In the genomic region with DNA sequence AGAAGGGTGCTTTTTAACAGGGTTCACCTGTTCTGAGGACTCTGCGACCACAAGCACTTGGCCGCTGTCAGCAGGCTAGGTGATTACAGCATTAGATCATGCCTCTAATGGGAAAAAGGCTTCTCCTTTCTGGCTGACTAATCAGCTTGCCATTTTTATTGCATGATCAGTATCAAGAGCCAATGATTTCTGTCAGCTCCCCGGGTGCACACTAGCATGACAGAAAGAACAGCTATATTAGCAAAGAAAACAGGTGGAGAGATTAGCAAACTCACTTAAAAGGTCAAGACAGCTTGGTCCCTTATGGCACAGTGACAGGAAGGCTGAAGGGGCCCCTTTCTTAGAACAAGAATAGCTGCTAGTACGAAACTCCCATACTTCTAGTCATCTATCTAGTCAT, we compare ENCODE assay signal across 8 cellular contexts.
DNase-seq lines count a peak whose midpoint lies in the region; ATAC-seq lines count a peak whose summit lies in the region.

No MANE protein-coding gene starts in this region.

- DNase-seq in GM03348 (ENCODE audit: low spot score) (peak; percentile 83), astrocyte of the hippocampus (ENCODE audit: low read depth, low spot score) (peak; percentile 85), GOT3 (lab: John Stamatoyannopoulos, UW) (no peak), epidermal melanocyte (ENCODE audit: insufficient read length, low spot score) (no peak)
- no peak for DNase-seq in stimulated activated naive B cell treated with anti-CD40 and anti-IgM and Interleukin-4, amounts not matched to agents 10 μg/mL and 1 μg/mL and 100 μg/mL, for 72 hours
- DNase-seq in stimulated activated CD4-positive, alpha-beta T cell treated with anti-CD3 and anti-CD28 coated beads, Interleukin-12 subunit alpha, Interleukin-12 subunit beta, amount 100 ng/mL, for 4 hours = no peak

- ATAC-seq in GM19463 (IDR thresholded peaks at IDR 0.05; ENCODE audit: unreplicated experiment) = peak; percentile 53
- ATAC-seq in HG03520 (IDR thresholded peaks at IDR 0.05; ENCODE audit: unreplicated experiment) = peak; percentile 46
- ATAC-seq in stimulated activated naive B cell treated with anti-CD40 and anti-IgM and Interleukin-4, amounts not matched to agents 10 μg/mL and 1 μg/mL and 100 μg/mL, for 72 hours (replicated peaks) = peak; percentile 44 to 47

- H3K27ac Mint-ChIP-seq in stimulated activated naive B cell treated with anti-CD40 and anti-IgM and Interleukin-4, amounts not matched to agents 10 μg/mL and 1 μg/mL and 100 μg/mL, for 72 hours = no peak overlapping the region

- H3K4me3 Mint-ChIP-seq in stimulated activated naive B cell treated with anti-CD40 and anti-IgM and Interleukin-4, amounts not matched to agents 10 μg/mL and 1 μg/mL and 100 μg/mL, for 72 hours = no peak overlapping the region

- H3K36me3 Mint-ChIP-seq in stimulated activated naive B cell treated with anti-CD40 and anti-IgM and Interleukin-4, amounts not matched to agents 10 μg/mL and 1 μg/mL and 100 μg/mL, for 72 hours = no peaks in the 10 kb centered on the region

- peaks cover 43 to 60% of the 10 kb centered on the region in 2 donors for H3K4me1 Mint-ChIP-seq in stimulated activated naive B cell treated with anti-CD40 and anti-IgM and Interleukin-4, amounts not matched to agents 10 μg/mL and 1 μg/mL and 100 μg/mL, for 72 hours

- no peaks in the 10 kb centered on the region for H3K9me3 Mint-ChIP-seq in stimulated activated naive B cell treated with anti-CD40 and anti-IgM and Interleukin-4, amounts not matched to agents 10 μg/mL and 1 μg/mL and 100 μg/mL, for 72 hours

- peaks cover 12 to 28% of the 10 kb centered on the region in 2 donors for H3K27me3 Mint-ChIP-seq in stimulated activated naive B cell treated with anti-CD40 and anti-IgM and Interleukin-4, amounts not matched to agents 10 μg/mL and 1 μg/mL and 100 μg/mL, for 72 hours

Comparison
In these comparisons a context has a peak if more than half of its experiments do, and no peak if none do; other contexts are left out.
1. DNase-seq: peak in GM03348 (single experiment) and astrocyte of the hippocampus (single experiment); none in stimulated activated naive B cell treated with anti-CD40 and anti-IgM and Interleukin-4, amounts not matched to agents 10 μg/mL and 1 μg/mL and 100 μg/mL, for 72 hours (single experiment), GOT3 (single experiment), epidermal melanocyte (single experiment) and stimulated activated CD4-positive, alpha-beta T cell treated with anti-CD3 and anti-CD28 coated beads, Interleukin-12 subunit alpha, Interleukin-12 subunit beta, amount 100 ng/mL, for 4 hours (single experiment).
2. Peak in every context shown above with its lines, with median percentiles within 50 percentile points of each other: ATAC-seq.